In the genomic region with DNA sequence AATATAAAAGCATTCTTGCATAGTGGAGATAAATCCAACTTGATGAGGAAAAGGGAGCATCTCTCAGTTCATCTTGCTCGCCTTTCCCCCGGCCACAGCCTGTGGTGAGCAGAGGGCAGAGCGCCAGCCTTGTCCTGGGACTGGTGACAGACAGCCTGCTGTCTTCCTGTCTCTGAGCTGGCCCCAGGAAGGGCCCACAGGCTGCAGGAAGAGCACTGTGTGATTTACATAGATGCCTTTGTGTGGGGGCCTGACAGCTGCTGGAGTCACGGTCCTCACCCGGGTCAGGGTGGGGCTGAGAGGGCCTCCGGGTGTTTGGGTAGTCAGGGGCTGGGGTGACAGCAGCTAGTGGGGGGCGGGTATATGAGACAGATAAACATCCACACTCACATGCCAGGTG, we compare ENCODE assay signal across 12 cellular contexts. TPM values are rescaled to one million over a fixed set of nuclear protein-coding genes. Genes with fewer than 3 reads are reported as not detected.
DNase-seq lines count a peak whose midpoint lies in the region; ATAC-seq and TF ChIP-seq lines count a peak whose summit lies in the region.
"Had no signal": no experiment of that assay in that cellular context is flagged by ENCODE, and none has a peak within 500 bp of the region (broad histone marks: within the 10 kb centered on the region; RNA-seq: fewer than 3 reads in every experiment).

No MANE protein-coding gene starts in this region.

- no peaks in the 10 kb centered on the region for H3K27me3 ChIP-seq in endodermal cell (ENCODE audit: control insufficient read depth, insufficient read depth, low read length, poor library complexity, severe bottlenecking)

- H3K27ac ChIP-seq in endodermal cell (ENCODE audit: low read depth, low read length), result no peak overlapping the region
- H3K27ac ChIP-seq: skin epidermis had no signal

- no peak for TF ChIP-seq CTCF in glutamatergic neuron (IDR thresholded peaks at IDR 0.05; ENCODE audit: partially characterized antibody, unreplicated experiment)
- no peak for TF ChIP-seq CTCF in endodermal cell (conservative IDR thresholded peaks at IDR 0.05)

- 71 to 77% methylated on average over 4 to 7 of the region's 7 CpGs for WGBS in endodermal cell (ENCODE audit: insufficient coverage in 1 of 2, insufficient read length in 1 of 2), 2 experiments

- H3K27me3 Mint-ChIP-seq in glutamatergic neuron (ENCODE audit: unreplicated experiment) (peaks cover 7% of the 10 kb centered on the region), endodermal cell (ENCODE audit: insufficient read depth) (no peaks in the 10 kb centered on the region)

- intact Hi-C loops in left colon (cut with DNase I, micrococcal nuclease), result loop anchor here in 1 of 2 donors (10.0 kb wide), 1 partner anchor 70 kb away; no protein-coding TSS in a partner anchor

- no peaks in the 10 kb centered on the region for H3K4me1 Mint-ChIP-seq in glutamatergic neuron (ENCODE audit: low read depth, unreplicated experiment)
- H3K4me1 Mint-ChIP-seq in endodermal cell, result peaks cover 6% of the 10 kb centered on the region

- H3K9me3 Mint-ChIP-seq in glutamatergic neuron (ENCODE audit: unreplicated experiment) (peaks cover 4% of the 10 kb centered on the region), endodermal cell (no peaks in the 10 kb centered on the region)

- no peak overlapping the region for H3K4me3 Mint-ChIP-seq in glutamatergic neuron (ENCODE audit: unreplicated experiment)
- no peak overlapping the region for H3K4me3 Mint-ChIP-seq in endodermal cell

- peaks cover 2% of the 10 kb centered on the region for H3K4me1 ChIP-seq in endodermal cell (ENCODE audit: control insufficient read depth, insufficient read depth, low read length)

- peaks cover 4% of the 10 kb centered on the region for H3K36me3 Mint-ChIP-seq in glutamatergic neuron (ENCODE audit: unreplicated experiment)
- H3K36me3 Mint-ChIP-seq in endodermal cell (ENCODE audit: low read depth), result no peaks in the 10 kb centered on the region

- no peak overlapping the region for H3K27ac Mint-ChIP-seq in glutamatergic neuron (ENCODE audit: unreplicated experiment)
- no peak overlapping the region for H3K27ac Mint-ChIP-seq in endodermal cell

- H3K36me3 ChIP-seq in endodermal cell (ENCODE audit: control insufficient read depth, insufficient read depth, low read length), result no peaks in the 10 kb centered on the region

- DNase-seq in ELR (ENCODE audit: low read depth) (peak; percentile 39), NAMALWA (ENCODE audit: low spot score) (peak; percentile 46), cerebellum (ENCODE audit: low spot score) (peak; percentile 79), myocyte (ENCODE audit: low read depth) (peak; percentile 83), left colon (no peak), glutamatergic neuron (no peak), endodermal cell (no peak)
- DNase-seq: activated naive CD4-positive, alpha-beta T cell treated with anti-CD3 and anti-CD28 coated beads, Interleukin-2, amount 50 U/mL, for 16 hours; cortex of kidney; DMS79 treated with DMSO at 0.1 percent for 48 hours; OCI-M1 had no signal

- H3K9ac ChIP-seq in endodermal cell (ENCODE audit: extremely low read depth, low read length, poor library complexity, severe bottlenecking), result no peak overlapping the region

- H3K9me3 ChIP-seq in endodermal cell (ENCODE audit: control insufficient read depth, low read length), result no peaks in the 10 kb centered on the region

- ATAC-seq in left colon, result no peak

- H3K4me3 ChIP-seq in endodermal cell (ENCODE audit: low read length), result no peak overlapping the region
- H3K4me3 ChIP-seq: skin epidermis had no signal

RNA-seq across cellular contexts. Expression of gene PLA2G4D, which starts 29.4 kb away (rescaled TPM):
- total RNA-seq in cerebellum (0.09 TPM), myocyte (not detected in 2 replicates), left colon (under 1 TPM; 0.18 to 0.31 TPM), glutamatergic neuron (ENCODE audit: unreplicated experiment) (not detected), endodermal cell (not detected)
- not detected for polyA plus RNA-seq in myocyte (2012)
- not detected for polyA plus RNA-seq in endodermal cell (2013, experiment 1 of 2)
- polyA plus RNA-seq in endodermal cell (2013, experiment 2 of 2), result not detected

RNA-seq across cellular contexts. Expression of gene PLA2G4E, which starts 44.2 kb away (rescaled TPM):
- total RNA-seq in cerebellum, result not detected
- not detected in 2 replicates for total RNA-seq in myocyte
- polyA plus RNA-seq in myocyte (2012), result not detected
- not detected for total RNA-seq in left colon
- total RNA-seq in glutamatergic neuron (ENCODE audit: unreplicated experiment), result 1.0 TPM
- not detected for total RNA-seq in endodermal cell
- not detected for polyA plus RNA-seq in endodermal cell (2013, experiment 1 of 2)
- not detected for polyA plus RNA-seq in endodermal cell (2013, experiment 2 of 2)

Comparison
In these comparisons a context has a peak if more than half of its experiments do, and no peak if none do; other contexts are left out.
1. DNase-seq: peak in ELR (single experiment), NAMALWA (single experiment), cerebellum (single experiment) and myocyte (single experiment); none in left colon (0 of 2), glutamatergic neuron (single experiment) and endodermal cell (single experiment).